Comparison of ENCODE assay signal across 10 cellular contexts in genomic region chr11:94132152-94132558, GRCh38. TPM values are rescaled to one million over a fixed set of nuclear protein-coding genes. Genes with fewer than 3 reads are reported as not detected.
DNase-seq lines count a peak whose midpoint lies in the region; ATAC-seq, FAIRE-seq and TF ChIP-seq lines count a peak whose summit lies in the region.
"Had no signal": no experiment of that assay in that cellular context is flagged by ENCODE, and none has a peak within 500 bp of the region (broad histone marks: within the 10 kb centered on the region; RNA-seq: fewer than 3 reads in every experiment).

No MANE protein-coding gene starts in this region.

- H3K9ac ChIP-seq in GM12878 (ENCODE audit: control insufficient read depth, insufficient read depth, low read length): no peak overlapping the region

- no peak overlapping the region for H3K27ac ChIP-seq in GM12878 (ENCODE audit: control insufficient read depth, insufficient read depth)

- POLR2A ChIA-PET in GM12878 (lab: Charles Lee): interaction anchor here (1.1 kb wide), 2 partner anchors 12 to 392 kb away, joined by 3 to 4 read pairs; no protein-coding TSS in a partner anchor

- RAD21 ChIA-PET in GM12878 (lab: Charles Lee; ENCODE audit: unreplicated experiment): interaction anchor here (1.3 kb wide), 1 partner anchor 373 kb away, joined by 4 read pairs; no protein-coding TSS in a partner anchor

- H3K27me3 ChIP-seq in GM12878 (replicated peaks in 1 of 2; ENCODE audit: control insufficient read depth in 2 of 2, insufficient read depth in 2 of 2, low read length in 1 of 2): no peaks in the 10 kb centered on the region
- no peaks in the 10 kb centered on the region for H3K27me3 ChIP-seq in kidney epithelial cell (ENCODE audit: control insufficient read depth, insufficient read depth, low read length)

- H2AFZ ChIP-seq in GM12878 (ENCODE audit: control insufficient read depth, low read depth, low read length): no peak overlapping the region

- TF ChIP-seq EP300 in GM12878 (IDR thresholded peaks at IDR 0.05; ENCODE audit: borderline replicate concordance in 1 of 2, control insufficient read depth in 1 of 2, low read depth in 2 of 2, low read length in 2 of 2): no peak

- WGBS in GM12878 (ENCODE audit: insufficient coverage, insufficient replicate concordance, low lambda C conversion rate, missing lambda C conversion rate): 79% methylated on average over 5 of the region's 5 CpGs

- intact Hi-C loops in GM12878 (cut with micrococcal nuclease; ENCODE audit: unreplicated experiment): no loop called here

- H3K4me3 ChIP-seq in GM12878: peak overlapping the region; percentile 86; the same call in 1 of the 2 replicates
- H3K4me3 ChIP-seq in kidney epithelial cell (ENCODE audit: low read depth, low read length): no peak overlapping the region

- SMC1A ChIA-PET in GM12878 (lab: Charles Lee; ENCODE audit: uncharacterized antibody, unreplicated experiment): interaction anchor here (1.0 to 1.1 kb wide), 2 partner anchors 51 to 472 kb away, joined by 3 to 5 read pairs; no protein-coding TSS in a partner anchor

- BruUV-seq in GM12878 (replicated peaks; lab: Mats Ljungman, UMichigan): no TSS peak

- H3K79me2 ChIP-seq in GM12878 (ENCODE audit: control insufficient read depth, insufficient read depth, low read length): peaks cover 78% of the 10 kb centered on the region

- H4K20me1 ChIP-seq in GM12878 (ENCODE audit: control insufficient read depth, insufficient read depth): no peaks in the 10 kb centered on the region

- no peak for TF ChIP-seq POLR2A in GM12878 (IDR thresholded peaks at IDR 0.05; ENCODE audit: low read depth, low read length)

- H3K4me1 ChIP-seq in GM12878 (ENCODE audit: control insufficient read depth, insufficient read depth, low read length): peaks cover 17% of the 10 kb centered on the region

- TF ChIP-seq RAD21 in GM12878 (IDR thresholded peaks at IDR 0.05; ENCODE audit: insufficient read depth, low read depth, low read length): no peak

- H3K36me3 ChIP-seq in GM12878 (ENCODE audit: control insufficient read depth in 2 of 2, insufficient read depth in 2 of 2, low read length in 1 of 2): no peaks in the 10 kb centered on the region
- no peaks in the 10 kb centered on the region for H3K36me3 ChIP-seq in kidney epithelial cell (ENCODE audit: control insufficient read depth, insufficient read depth, low read length)

- DNase-seq in A172 (ENCODE audit: low spot score) (peak; percentile 36), HPDE6-E6E7 (ENCODE audit: extremely low spot score) (peak; percentile 56), GM12878 (ENCODE audit: low read depth, low spot score) (no peak), kidney epithelial cell (ENCODE audit: low read depth) (peak; percentile 49), NOMO-1 (lab: John Stamatoyannopoulos, UW; ENCODE audit: unreplicated experiment in 2 of 2) (no peak), pons (ENCODE audit: low spot score) (no peak), epidermal melanocyte (ENCODE audit: insufficient read length, low spot score) (no peak)
- DNase-seq: central memory CD4-positive, alpha-beta T cell; retina had no signal

- no peak for FAIRE-seq in GM12878 (lab: Jason Lieb, UNC)

- ATAC-seq in GM12878: no peak
- ATAC-seq in activated CD4-positive, CD25-positive, alpha-beta regulatory T cell treated with anti-CD3 and anti-CD28 coated beads, Interleukin-2, amount 50 U/mL, for 24 hours: no peak

- CTCF ChIA-PET in GM12878 (lab: Yijun Ruan, JAX): interaction anchor here (1.7 kb wide), 1 partner anchor 52 kb away, joined by 4 read pairs; no protein-coding TSS in a partner anchor

- no peaks in the 10 kb centered on the region for H3K9me3 ChIP-seq in GM12878 (replicated peaks; ENCODE audit: control insufficient read depth, insufficient read depth, low read length)

- TF ChIP-seq CTCF in GM12878 (IDR thresholded peaks at IDR 0.05 in 2 of 3, conservative IDR thresholded peaks at IDR 0.05 in 1 of 3; ENCODE audit: control insufficient read depth in 2 of 3, extremely low read depth in 1 of 3, insufficient read depth in 1 of 3, low read depth in 3 of 3, low read length in 3 of 3) (no peak), kidney epithelial cell (IDR thresholded peaks at IDR 0.05; ENCODE audit: insufficient read depth, low read length, poor library complexity, severe bottlenecking) (no peak)

- in situ Hi-C loops in GM12878 (cut with MboI): no loop called here

- H3K4me2 ChIP-seq in GM12878 (ENCODE audit: control insufficient read depth, insufficient read depth): peak overlapping the region; percentile 60

TF ChIP-seq in GM12878, 131 proteins besides CTCF, POLR2A, EP300 and RAD21:
- TF ChIP-seq BHLHE40 (IDR thresholded peaks at IDR 0.05; ENCODE audit: borderline replicate concordance in 1 of 2, low read depth in 2 of 2, low read length in 1 of 2): no peak

RNA-seq across cellular contexts. Expression of gene PANX1, which starts 3.5 kb away (rescaled TPM):
- total RNA-seq in A172 (2014; rRNA removed; shearing (Covaris generic)): 37.9 and 40.0 TPM in 2 replicates
- 19.3 and 20.6 TPM in 2 replicates for total RNA-seq in GM12878 (2013; cell fraction: nucleolus; rRNA removed)
- 18.7 and 19.1 TPM in 2 replicates for total RNA-seq in GM12878 (2014; rRNA removed)
- total RNA-seq in GM12878 (2014; rRNA removed; fragmentation: Illumina TruSeq; extraction: Trizol): 15.3 and 17.1 TPM in 2 replicates
- 16.2 and 17.2 TPM in 2 replicates for total RNA-seq in GM12878 (2021)
- polyA plus RNA-seq in GM12878 (2011; ENCODE audit: low read depth): 6.6 TPM
- 13.3 and 13.6 TPM in 2 replicates for polyA plus RNA-seq in GM12878 (2011; rRNA removed)
- 9.4 and 10.0 TPM in 2 replicates for polyA plus RNA-seq in GM12878 (2011; cell fraction: cytosol; rRNA removed)
- 5.2 and 6.1 TPM in 2 replicates for polyA plus RNA-seq in GM12878 (2011; cell fraction: nucleus; rRNA removed)
- 6.8 and 7.4 TPM in 2 replicates for polyA plus RNA-seq in GM12878 (2012)
- 14.9 and 16.2 TPM in 2 replicates for polyA plus RNA-seq in GM12878 (2014; fragmentation: Illumina TruSeq; extraction: Trizol)
- polyA plus RNA-seq in GM12878 (2014; fragmentation: Nextera tagmentation; extraction: Ambion mirVana): 1 to 10 TPM; 3.3 to 3.5 TPM
- 9.4 and 12.0 TPM in 2 replicates for polyA plus RNA-seq in GM12878 (2014; rRNA removed)
- polyA plus RNA-seq in GM12878 (2016; fragmentation: Nextera tagmentation; extraction: Ambion mirVana): 10 to 100 TPM; 14.2 to 14.7 TPM
- polyA minus RNA-seq in GM12878 (2011; rRNA and poly(A)+ RNA removed): 25.8 and 28.5 TPM in 2 replicates
- polyA minus RNA-seq in GM12878 (2011; cell fraction: cytosol; rRNA and poly(A)+ RNA removed): 9.1 and 12.0 TPM in 2 replicates
- 10.6 and 12.8 TPM in 2 replicates for polyA minus RNA-seq in GM12878 (2011; cell fraction: nucleus; rRNA and poly(A)+ RNA removed)
- 56.5 and 60.5 TPM in 2 replicates for total RNA-seq in kidney epithelial cell

Comparison
In these comparisons a context has a peak if more than half of its experiments do, and no peak if none do; other contexts are left out.
1. DNase-seq: peak in A172 (single experiment), HPDE6-E6E7 (single experiment) and kidney epithelial cell (single experiment); none in GM12878 (single experiment), NOMO-1 (0 of 2), pons (single experiment) and epidermal melanocyte (single experiment).